Comparison of ENCODE assay signal across 1 cellular context in genomic region chr2:176085120-176085788, GRCh38.
TF ChIP-seq lines count a peak whose summit lies in the region.

No MANE protein-coding gene starts in this region.

TF ChIP-seq in H1, 55 proteins besides CTCF, POLR2A, EP300 and RAD21:
- TF ChIP-seq CBX5 (IDR thresholded peaks at IDR 0.05; ENCODE audit: low read depth, low read length) (no peak), CBX8 (IDR thresholded peaks at IDR 0.05; ENCODE audit: borderline replicate concordance, low read depth, low read length) (0 out of 2 replicates have a peak, but pooled peaks have one; percentile 82), BCL11A (IDR thresholded peaks at IDR 0.05; ENCODE audit: low read depth in 2 of 2, low read length in 2 of 2) (no peak), CHD1 (IDR thresholded peaks at IDR 0.05; ENCODE audit: low read depth, low read length) (no peak), CHD2 (IDR thresholded peaks at IDR 0.05; ENCODE audit: low read length) (no peak), EZH2 (IDR thresholded peaks at IDR 0.05; ENCODE audit: low read depth, low read length, severe bottlenecking) (peak; percentile 98), CREB1 (IDR thresholded peaks at IDR 0.05) (0 out of 2 replicates have a peak, but pooled peaks have one; percentile 24), SUZ12 (IDR thresholded peaks at IDR 0.05; ENCODE audit: low read length) (peak; percentile 94), RNF2 (IDR thresholded peaks at IDR 0.05; ENCODE audit: borderline replicate concordance, low read depth, low read length, missing control alignments, poor library complexity, severe bottlenecking) (peak; percentile 98), CTBP2 (IDR thresholded peaks at IDR 0.05; ENCODE audit: borderline replicate concordance, insufficient read depth, insufficient read length, low read length) (peak; percentile 27)
